ENCODE assay signal across 24 cellular contexts in the genomic region with DNA sequence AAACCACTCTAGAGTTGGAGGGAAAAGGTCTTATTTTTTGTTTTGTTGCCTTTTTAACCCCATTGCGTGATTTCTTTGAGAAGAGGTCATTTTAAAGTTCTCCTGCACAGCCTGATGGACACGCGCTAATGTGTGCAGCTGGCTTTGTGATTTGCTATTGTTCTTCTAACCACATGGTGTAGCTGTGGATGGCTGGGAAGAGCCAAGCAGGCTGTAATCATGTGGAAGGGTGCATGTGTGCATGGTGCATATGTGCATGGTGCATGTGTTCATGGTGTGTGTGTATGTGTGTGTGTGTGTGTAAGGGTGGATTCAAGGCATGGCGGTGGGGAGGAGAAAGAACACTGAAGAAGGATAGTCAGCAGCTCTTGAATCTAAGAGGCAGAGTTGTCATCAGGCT.
DNase-seq lines count a peak whose midpoint lies in the region; ATAC-seq, FAIRE-seq and TF ChIP-seq lines count a peak whose summit lies in the region.
"Had no signal": no experiment of that assay in that cellular context is flagged by ENCODE, and none has a peak within 500 bp of the region (broad histone marks: within the 10 kb centered on the region; RNA-seq: fewer than 3 reads in every experiment).

No MANE protein-coding gene starts in this region.

- H3K27ac Mint-ChIP-seq in activated naive CD4-positive, alpha-beta T cell treated with anti-CD3 and anti-CD28 coated beads, Interleukin-2, amount 50 U/mL, for 24 hours: peak overlapping the region; percentile 0
- H3K27ac Mint-ChIP-seq: activated naive CD4-positive, alpha-beta T cell treated with anti-CD3 and anti-CD28 coated beads for 36 hours; naive B cell had no signal

- no peaks in the 10 kb centered on the region for H3K9me3 Mint-ChIP-seq in activated naive CD4-positive, alpha-beta T cell treated with anti-CD3 and anti-CD28 coated beads, Interleukin-2, amount 50 U/mL, for 24 hours
- H3K9me3 Mint-ChIP-seq: activated naive CD4-positive, alpha-beta T cell treated with anti-CD3 and anti-CD28 coated beads for 36 hours; naive B cell had no signal

- no peaks in the 10 kb centered on the region for H3K27me3 ChIP-seq in bronchial epithelial cell (ENCODE audit: control insufficient read depth, insufficient read depth, low read length)
- H3K27me3 ChIP-seq: BLaER1, dorsolateral prefrontal cortex, upper lobe of right lung had no signal

- no peaks in the 10 kb centered on the region for H3K36me3 ChIP-seq in bronchial epithelial cell (ENCODE audit: control insufficient read depth, insufficient read depth, low read length)
- H3K36me3 ChIP-seq: BLaER1, upper lobe of right lung had no signal

- DNase-seq in activated naive CD4-positive, alpha-beta T cell treated with anti-CD3 and anti-CD28 coated beads, Interleukin-2, amount 50 U/mL, for 16 hours: no peak
- DNase-seq in bronchial epithelial cell (ENCODE audit: low read depth) (no peak), mesenteric fat pad (ENCODE audit: low spot score) (peak; percentile 20), urothelium cell line (ENCODE audit: low spot score) (no peak), HT-29 (ENCODE audit: low spot score) (no peak), hepatic stellate cell (ENCODE audit: low spot score) (no peak), left colon (no peak)
- DNase-seq: activated naive CD4-positive, alpha-beta T cell treated with anti-CD3 and anti-CD28 coated beads for 36 hours; activated T-cell treated with anti-CD3 and anti-CD28 coated beads, Interleukin-2, amount 50 U/mL, for 48 hours; central memory CD4-positive, alpha-beta T cell; DND-41; dorsolateral prefrontal cortex; mammary epithelial cell; naive B cell; NCI-H1105 treated with DMSO at 0.1 percent for 48 hours; NCI-H526 treated with DMSO at 0.1 percent for 48 hours; PC-3; right cardiac atrium; SIG-M5; upper lobe of right lung had no signal

- no peaks in the 10 kb centered on the region for H3K27me3 Mint-ChIP-seq in activated naive CD4-positive, alpha-beta T cell treated with anti-CD3 and anti-CD28 coated beads, Interleukin-2, amount 50 U/mL, for 24 hours

- no peak for ATAC-seq in left colon
- ATAC-seq: PC-3 had no signal

- H3K4me3 ChIP-seq in bronchial epithelial cell (ENCODE audit: low read depth, low read length): no peak overlapping the region
- H3K4me3 ChIP-seq: BLaER1, dorsolateral prefrontal cortex, upper lobe of right lung had no signal

- no peak overlapping the region for H3K4me3 Mint-ChIP-seq in activated naive CD4-positive, alpha-beta T cell treated with anti-CD3 and anti-CD28 coated beads, Interleukin-2, amount 50 U/mL, for 24 hours
- H3K4me3 Mint-ChIP-seq: activated naive CD4-positive, alpha-beta T cell treated with anti-CD3 and anti-CD28 coated beads for 36 hours; naive B cell had no signal

- H3K36me3 Mint-ChIP-seq in activated naive CD4-positive, alpha-beta T cell treated with anti-CD3 and anti-CD28 coated beads, Interleukin-2, amount 50 U/mL, for 24 hours: no peaks in the 10 kb centered on the region
- H3K36me3 Mint-ChIP-seq: naive B cell had no signal

- TF ChIP-seq CTCF in bronchial epithelial cell (IDR thresholded peaks at IDR 0.05; ENCODE audit: insufficient read depth, low read length, severe bottlenecking): no peak

- intact Hi-C loops in left colon (cut with DNase I, micrococcal nuclease): no loop called here

- FAIRE-seq in bronchial epithelial cell (lab: Jason Lieb, UNC): peak; percentile 96
- peak; percentile 23 for FAIRE-seq in urothelium cell line (lab: Jason Lieb, UNC)
- FAIRE-seq: GM12892, keratinocyte had no signal

- no peaks in the 10 kb centered on the region for H3K4me1 Mint-ChIP-seq in activated naive CD4-positive, alpha-beta T cell treated with anti-CD3 and anti-CD28 coated beads, Interleukin-2, amount 50 U/mL, for 24 hours
- H3K4me1 Mint-ChIP-seq: naive B cell had no signal
